In the genomic region with DNA sequence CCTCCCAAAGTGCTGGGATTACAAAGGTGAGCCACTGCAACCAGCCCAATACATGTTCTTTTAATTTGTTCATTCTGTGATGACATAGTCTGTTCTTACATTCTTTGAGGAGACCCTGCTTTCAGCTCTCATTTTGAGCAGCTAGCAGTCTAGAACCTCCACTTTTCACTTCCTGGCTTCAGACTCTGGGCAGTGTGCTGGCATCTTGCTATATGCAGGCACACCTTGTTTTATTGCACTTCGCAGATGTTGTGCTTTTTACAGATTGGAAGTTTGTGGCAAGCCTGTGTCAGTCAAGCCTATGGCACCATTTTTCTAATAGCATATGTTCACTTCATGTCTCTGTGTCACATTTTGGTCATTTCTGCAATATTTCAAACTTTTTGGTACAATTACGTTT, we compare ENCODE assay signal across 28 cellular contexts.
A peak's percentile ranks its signal among the peaks of the same experiment; 100 is the strongest.
DNase-seq lines count a peak whose midpoint lies in the region; ATAC-seq and TF ChIP-seq lines count a peak whose summit lies in the region.
"Had no signal": no experiment of that assay in that cellular context is flagged by ENCODE, and none has a peak within 500 bp of the region (broad histone marks: within the 10 kb centered on the region; RNA-seq: fewer than 3 reads in every experiment).

No MANE protein-coding gene starts in this region.

- H3K79me1 ChIP-seq in mesenchymal stem cell (replicated peaks; ENCODE audit: low read length, poor library complexity, severe bottlenecking): peaks cover 5% of the 10 kb centered on the region

- no peak overlapping the region for H3K4me2 ChIP-seq in mesenchymal stem cell (ENCODE audit: low read length, poor library complexity, severe bottlenecking)

- peaks cover 55% of the 10 kb centered on the region for H3K4me1 Mint-ChIP-seq in CD14-positive monocyte
- peaks cover 67 to 96% of the 10 kb centered on the region in 2 donors for H3K4me1 Mint-ChIP-seq in stimulated activated naive B cell treated with anti-CD40 and anti-IgM and Interleukin-4, amounts not matched to agents 10 μg/mL and 1 μg/mL and 100 μg/mL, for 72 hours
- peaks cover 10 to 17% of the 10 kb centered on the region in 2 donors for H3K4me1 Mint-ChIP-seq in effector memory CD8-positive, alpha-beta T cell (ENCODE audit: low read depth in 2 of 2)

- no peak for DNase-seq in CD14-positive monocyte (ENCODE audit: low spot score)
- DNase-seq in NAMALWA (ENCODE audit: low spot score): peak; percentile 27
- DNase-seq in mesenchymal stem cell: no peak
- DNase-seq in stimulated activated naive B cell treated with anti-CD40 and anti-IgM and Interleukin-4, amounts not matched to agents 10 μg/mL and 1 μg/mL and 100 μg/mL, for 72 hours: no peak
- no peak for DNase-seq in effector memory CD8-positive, alpha-beta T cell
- no peak for DNase-seq in cerebellar cortex (ENCODE audit: low spot score)
- DNase-seq: ACHN; activated CD4-positive, alpha-beta T cell treated with anti-CD3 and anti-CD28 coated beads, Interleukin-2, amount 10 ng/mL, durations not matched to agents 24 days and 14 days; activated gamma-delta T cell treated with Interleukin-2 at 50 U/mL for 16 hours; activated naive CD8-positive, alpha-beta T cell treated with anti-CD3 and anti-CD28 coated beads, Interleukin-2, amount 10 ng/mL, durations not matched to agents 7 days and 5 days; activated T-cell treated with anti-CD3 and anti-CD28 coated beads, Interleukin-2, amount 50 U/mL, for 1 hour; aorta; BE2C; DMS53; effector memory CD4-positive, alpha-beta T cell; erythroblast; NCI-H1092; NCI-H1694 treated with DMSO at 0.1 percent for 48 hours; NCI-H446 treated with DMSO at 0.1 percent for 48 hours; NCI-H774; T1000; uterus had no signal

- no peak overlapping the region for H3K4ac ChIP-seq in mesenchymal stem cell (ENCODE audit: low read depth in 1 of 2, low read length in 2 of 2)

- no peak overlapping the region for H2BK120ac ChIP-seq in mesenchymal stem cell (ENCODE audit: low read depth, low read length)

- H3K36me3 ChIP-seq in mesenchymal stem cell (ENCODE audit: control insufficient read depth in 1 of 2, insufficient read depth in 2 of 2, low read depth in 1 of 2, low read length in 2 of 2): no peaks in the 10 kb centered on the region
- H3K36me3 ChIP-seq: neutrophil, prostate gland, uterus had no signal

- no peak overlapping the region for H4K8ac ChIP-seq in mesenchymal stem cell (ENCODE audit: low read length)

- H3K9ac ChIP-seq in mesenchymal stem cell (ENCODE audit: low read length): peak overlapping the region; percentile 37

- peaks cover 0 to under 1% (median 0%) of the 10 kb centered on the region in 7 donors for H3K9me3 Mint-ChIP-seq in CD14-positive monocyte
- peaks cover 0 to 6% of the 10 kb centered on the region in 2 donors for H3K9me3 Mint-ChIP-seq in stimulated activated naive B cell treated with anti-CD40 and anti-IgM and Interleukin-4, amounts not matched to agents 10 μg/mL and 1 μg/mL and 100 μg/mL, for 72 hours
- H3K9me3 Mint-ChIP-seq in effector memory CD8-positive, alpha-beta T cell: no peaks in the 10 kb centered on the region
- H3K9me3 Mint-ChIP-seq: activated CD4-positive, alpha-beta T cell treated with anti-CD3 and anti-CD28 coated beads, Interleukin-2, amount 10 ng/mL, durations not matched to agents 24 days and 14 days; activated naive CD8-positive, alpha-beta T cell treated with anti-CD3 and anti-CD28 coated beads, Interleukin-2, amount 10 ng/mL, durations not matched to agents 7 days and 5 days; stimulated activated effector memory CD8-positive, alpha-beta T cell treated with anti-CD3 and anti-CD28 coated beads, Interleukin-12 subunit alpha, Interleukin-12 subunit beta, amount 100 ng/mL, for 72 hours had no signal

- no peak overlapping the region for H3K14ac ChIP-seq in mesenchymal stem cell (ENCODE audit: low read length in 2 of 2)

- peak overlapping the region; percentile 15 to 88 (median 60) for H3K27ac Mint-ChIP-seq in CD14-positive monocyte
- peak overlapping the region; percentile 79 for H3K27ac Mint-ChIP-seq in stimulated activated naive B cell treated with anti-CD40 and anti-IgM and Interleukin-4, amounts not matched to agents 10 μg/mL and 1 μg/mL and 100 μg/mL, for 72 hours
- H3K27ac Mint-ChIP-seq in effector memory CD8-positive, alpha-beta T cell: no peak overlapping the region
- H3K27ac Mint-ChIP-seq: activated CD4-positive, alpha-beta T cell treated with anti-CD3 and anti-CD28 coated beads, Interleukin-2, amount 10 ng/mL, durations not matched to agents 24 days and 14 days; activated naive CD8-positive, alpha-beta T cell treated with anti-CD3 and anti-CD28 coated beads, Interleukin-2, amount 10 ng/mL, durations not matched to agents 7 days and 5 days; stimulated activated effector memory CD8-positive, alpha-beta T cell treated with anti-CD3 and anti-CD28 coated beads, Interleukin-12 subunit alpha, Interleukin-12 subunit beta, amount 100 ng/mL, for 72 hours had no signal

- 91% methylated on average over 2 of the region's 2 CpGs for WGBS in mesenchymal stem cell

- H3K23ac ChIP-seq in mesenchymal stem cell (ENCODE audit: low read length in 2 of 2): no peak overlapping the region

- H4K91ac ChIP-seq in mesenchymal stem cell (ENCODE audit: low read length): no peak overlapping the region

- H3K18ac ChIP-seq in mesenchymal stem cell (ENCODE audit: low read depth in 1 of 2, low read length in 2 of 2): no peak overlapping the region

- ATAC-seq in stimulated activated naive B cell treated with anti-CD40 and anti-IgM and Interleukin-4, amounts not matched to agents 10 μg/mL and 1 μg/mL and 100 μg/mL, for 72 hours (replicated peaks): no peak
- ATAC-seq in effector memory CD8-positive, alpha-beta T cell (replicated peaks): no peak
- no peak for ATAC-seq in GM21528 (IDR thresholded peaks at IDR 0.05; ENCODE audit: low FRiP score, unreplicated experiment)
- ATAC-seq: stimulated activated effector memory CD8-positive, alpha-beta T cell treated with anti-CD3 and anti-CD28 coated beads, Interleukin-12 subunit alpha, Interleukin-12 subunit beta, amount 100 ng/mL, for 72 hours had no signal

- no peak overlapping the region for H3K4me3 Mint-ChIP-seq in CD14-positive monocyte
- no peak overlapping the region for H3K4me3 Mint-ChIP-seq in stimulated activated naive B cell treated with anti-CD40 and anti-IgM and Interleukin-4, amounts not matched to agents 10 μg/mL and 1 μg/mL and 100 μg/mL, for 72 hours
- H3K4me3 Mint-ChIP-seq in effector memory CD8-positive, alpha-beta T cell: no peak overlapping the region
- H3K4me3 Mint-ChIP-seq: activated CD4-positive, alpha-beta T cell treated with anti-CD3 and anti-CD28 coated beads, Interleukin-2, amount 10 ng/mL, durations not matched to agents 24 days and 14 days; stimulated activated effector memory CD8-positive, alpha-beta T cell treated with anti-CD3 and anti-CD28 coated beads, Interleukin-12 subunit alpha, Interleukin-12 subunit beta, amount 100 ng/mL, for 72 hours had no signal

- H3K27ac ChIP-seq in mesenchymal stem cell (ENCODE audit: low read length, poor library complexity, severe bottlenecking): no peak overlapping the region
- H3K27ac ChIP-seq: coronary artery, neutrophil, prostate gland, uterus, VCaP had no signal

- intact Hi-C loops in CD14-positive monocyte (cut with micrococcal nuclease): no loop called here

- no peak overlapping the region for H3K4me3 ChIP-seq in mesenchymal stem cell (ENCODE audit: insufficient read depth in 1 of 2, low read depth in 1 of 2, low read length in 2 of 2)
- H3K4me3 ChIP-seq: coronary artery, prostate gland, uterus had no signal

- no peak overlapping the region for H2AK5ac ChIP-seq in mesenchymal stem cell (ENCODE audit: low read length, severe bottlenecking)

- H3K4me1 ChIP-seq in mesenchymal stem cell (ENCODE audit: control insufficient read depth, insufficient read depth, low read depth, low read length): peaks cover 1% of the 10 kb centered on the region
- H3K4me1 ChIP-seq: BE2C, prostate gland, uterus had no signal

- H3K27me3 Mint-ChIP-seq in CD14-positive monocyte (ENCODE audit: low read depth in 3 of 3): peaks cover 0 to 2% (median 2%) of the 10 kb centered on the region in 3 donors
- no peaks in the 10 kb centered on the region for H3K27me3 Mint-ChIP-seq in stimulated activated naive B cell treated with anti-CD40 and anti-IgM and Interleukin-4, amounts not matched to agents 10 μg/mL and 1 μg/mL and 100 μg/mL, for 72 hours
- no peaks in the 10 kb centered on the region for H3K27me3 Mint-ChIP-seq in effector memory CD8-positive, alpha-beta T cell
- H3K27me3 Mint-ChIP-seq: activated CD4-positive, alpha-beta T cell treated with anti-CD3 and anti-CD28 coated beads, Interleukin-2, amount 10 ng/mL, durations not matched to agents 24 days and 14 days; activated naive CD8-positive, alpha-beta T cell treated with anti-CD3 and anti-CD28 coated beads, Interleukin-2, amount 10 ng/mL, durations not matched to agents 7 days and 5 days had no signal

- TF ChIP-seq CTCF in CD14-positive monocyte (IDR thresholded peaks at IDR 0.05): no peak

- no peaks in the 10 kb centered on the region for H3K27me3 ChIP-seq in mesenchymal stem cell (ENCODE audit: control insufficient read depth in 1 of 2, insufficient read depth in 1 of 2, low read length in 2 of 2)
- H3K27me3 ChIP-seq: BE2C, neutrophil, uterus had no signal

- no peak overlapping the region for H2AFZ ChIP-seq in mesenchymal stem cell (ENCODE audit: low read depth, low read length)

- no peak overlapping the region for H2BK5ac ChIP-seq in mesenchymal stem cell (ENCODE audit: low read depth, low read length, poor library complexity, severe bottlenecking)

- H2BK15ac ChIP-seq in mesenchymal stem cell (ENCODE audit: low read depth, poor library complexity, severe bottlenecking): no peak overlapping the region

- no peak overlapping the region for H2BK12ac ChIP-seq in mesenchymal stem cell (ENCODE audit: low read length in 2 of 2)

- H3K36me3 Mint-ChIP-seq in CD14-positive monocyte: peaks cover 0 to 7% of the 10 kb centered on the region in 2 donors
- peaks cover 3 to 17% of the 10 kb centered on the region in 2 donors for H3K36me3 Mint-ChIP-seq in stimulated activated naive B cell treated with anti-CD40 and anti-IgM and Interleukin-4, amounts not matched to agents 10 μg/mL and 1 μg/mL and 100 μg/mL, for 72 hours
- peaks cover 4% of the 10 kb centered on the region for H3K36me3 Mint-ChIP-seq in effector memory CD8-positive, alpha-beta T cell (ENCODE audit: insufficient read depth)
- H3K36me3 Mint-ChIP-seq: stimulated activated effector memory CD8-positive, alpha-beta T cell treated with anti-CD3 and anti-CD28 coated beads, Interleukin-12 subunit alpha, Interleukin-12 subunit beta, amount 100 ng/mL, for 72 hours had no signal

- no peaks in the 10 kb centered on the region for H3K9me3 ChIP-seq in mesenchymal stem cell (ENCODE audit: control insufficient read depth, low read length)
- H3K9me3 ChIP-seq: BE2C, neutrophil, prostate gland, uterus had no signal

Comparison
In these comparisons a context has a peak if more than half of its experiments do, and no peak if none do; other contexts are left out.
1. H3K27ac Mint-ChIP-seq: peak in CD14-positive monocyte (7 of 7) and stimulated activated naive B cell treated with anti-CD40 and anti-IgM and Interleukin-4, amounts not matched to agents 10 μg/mL and 1 μg/mL and 100 μg/mL, for 72 hours (single experiment); none in effector memory CD8-positive, alpha-beta T cell (0 of 2).